9 cellular contexts compared by ENCODE assay signal in genomic region chr4:33060873-33061542, GRCh38.
DNase-seq lines count a peak whose midpoint lies in the region; ATAC-seq, FAIRE-seq and TF ChIP-seq lines count a peak whose summit lies in the region.
"Had no signal": no experiment of that assay in that cellular context is flagged by ENCODE, and none has a peak within 500 bp of the region (broad histone marks: within the 10 kb centered on the region; RNA-seq: fewer than 3 reads in every experiment).

No MANE protein-coding gene starts in this region.

- H3K9me3 ChIP-seq in pancreas: no peaks in the 10 kb centered on the region

- POLR2A ChIA-PET in AG04449 (lab: Yijun Ruan, JAX): no interaction called here

- DNase-seq in AG04449 (ENCODE audit: low read depth, low spot score) (no peak), HT-29 (ENCODE audit: low spot score) (peak; percentile 59), RKO (ENCODE audit: low spot score) (peak; percentile 81), fibroblast of mammary gland (ENCODE audit: low read depth) (peak; percentile 66), pancreas (peak in 5 of 6 donors; percentile 7 to 46 (median 23))
- DNase-seq in NK-92 treated with Interleukin-12 subunit alpha and Interleukin-12 subunit beta, amount 100 ng/mL, for 24 hours (lab: John Stamatoyannopoulos, UW): no peak

- no peaks in the 10 kb centered on the region for H3K27me3 ChIP-seq in pancreas

- CTCF ChIA-PET in AG04449 (lab: Yijun Ruan, JAX): interaction anchor here (1.0 to 1.1 kb wide), 2 partner anchors 9 to 13 kb away, joined by 4 read pairs; no protein-coding TSS in a partner anchor

- ATAC-seq in GM18511 (IDR thresholded peaks at IDR 0.05; ENCODE audit: unreplicated experiment) (peak; percentile 68), pancreas (peak in 3 of 4 donors; percentile 76 to 81 (median 77)), HG03442 (IDR thresholded peaks at IDR 0.05; ENCODE audit: unreplicated experiment) (no peak)

- WGBS in pancreas, 2 donors: 28 to 36% methylated on average over 11 of the region's 11 CpGs

- intact Hi-C loops in pancreas (cut with DNase I): no loop called here

- H3K4me3 ChIP-seq in AG04449 (ENCODE audit: low read depth, low read length): no peak overlapping the region
- H3K4me3 ChIP-seq in fibroblast of mammary gland (ENCODE audit: control insufficient read depth, low read depth, low read length): no peak overlapping the region
- no peak overlapping the region for H3K4me3 ChIP-seq in pancreas

- H3K27ac ChIP-seq in pancreas: no peak overlapping the region

- FAIRE-seq in pancreas (lab: Jason Lieb, UNC): no peak
- FAIRE-seq: endometrium had no signal

- TF ChIP-seq CTCF in AG04449 (IDR thresholded peaks at IDR 0.05; ENCODE audit: insufficient read depth, low read length, missing control alignments) (peak; percentile 77), fibroblast of mammary gland (conservative IDR thresholded peaks at IDR 0.05; ENCODE audit: control insufficient read depth, insufficient read depth, low read depth, low read length) (peak; percentile 89), pancreas (IDR thresholded peaks at IDR 0.05) (peak; percentile 19 to 55 (median 32))

- H3K36me3 ChIP-seq in pancreas: no peaks in the 10 kb centered on the region

- H3K4me1 ChIP-seq in pancreas: no peaks in the 10 kb centered on the region

Comparison
In these comparisons a context has a peak if more than half of its experiments do, and no peak if none do; other contexts are left out.
1. DNase-seq: peak in HT-29 (single experiment), RKO (single experiment), fibroblast of mammary gland (single experiment) and pancreas (5 of 6); none in AG04449 (single experiment) and NK-92 treated with Interleukin-12 subunit alpha and Interleukin-12 subunit beta, amount 100 ng/mL, for 24 hours (single experiment).
2. CTCF ChIP-seq: peak in every context shown above with its lines; median percentile 89 in fibroblast of mammary gland; 77 in AG04449; 32 in pancreas.